Comparison of ENCODE assay signal across 24 cellular contexts in the genomic region with DNA sequence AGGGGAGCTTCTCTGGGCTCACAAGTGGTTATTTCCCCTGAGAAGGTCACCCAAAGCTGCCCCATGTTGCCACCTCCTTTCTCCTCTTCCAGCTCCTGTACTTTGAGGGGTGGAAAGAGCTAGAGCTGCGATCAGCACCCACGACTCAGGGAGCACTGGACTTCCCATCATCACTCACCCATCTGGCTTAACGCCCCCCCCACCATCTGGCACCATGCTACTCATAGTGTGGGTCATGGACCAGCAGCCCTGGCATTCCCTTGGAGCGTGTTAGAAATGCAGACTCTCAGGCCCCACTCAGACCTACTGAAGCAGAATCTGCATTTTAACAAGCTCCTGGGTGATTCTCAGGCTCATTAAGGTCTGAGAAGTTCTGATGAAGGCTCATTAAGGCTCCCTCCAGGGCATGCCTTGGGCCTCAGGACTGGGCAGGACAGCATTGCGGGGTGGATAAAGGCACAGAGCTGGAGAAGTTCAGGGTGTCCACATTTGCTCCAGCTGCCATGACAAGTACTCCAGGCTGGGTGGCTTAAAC.
"Had no signal": no experiment of that assay in that cellular context is flagged by ENCODE, and none has a peak within 500 bp of the region (broad histone marks: within the 10 kb centered on the region; RNA-seq: fewer than 3 reads in every experiment).

No MANE protein-coding gene starts in this region.

- DNase-seq: activated CD4-positive, alpha-beta memory T cell treated with anti-CD3 and anti-CD28 coated beads for 36 hours; activated CD4-positive, alpha-beta T cell treated with anti-CD3 and anti-CD28 coated beads for 36 hours; activated CD4-positive, alpha-beta T cell treated with anti-CD3 and anti-CD28 coated beads, Interleukin-2, amount 10 ng/mL, durations not matched to agents 24 days and 14 days; activated CD4-positive, CD25-positive, alpha-beta regulatory T cell; activated CD4-positive, CD25-positive, alpha-beta regulatory T cell treated with anti-CD3 and anti-CD28 coated beads, Interleukin-2, amount 50 U/mL, for 72 hours; activated CD8-positive, alpha-beta T cell treated with anti-CD3 and anti-CD28 coated beads, Interleukin-2, amount 10 ng/mL, durations not matched to agents 7 days and 5 days; activated effector memory CD4-positive, alpha-beta T cell treated with Interleukin-2 at 50 U/mL for 16 hours; activated gamma-delta T cell treated with Interleukin-2 at 50 U/mL for 16 hours; activated naive CD4-positive, alpha-beta T cell treated with anti-CD3 and anti-CD28 coated beads, Interleukin-2, amount 50 U/mL, for 16 hours; activated naive CD4-positive, alpha-beta T cell treated with Interleukin-2 at 50 U/mL for 16 hours; activated T-cell treated with anti-CD3 and anti-CD28 coated beads, Interleukin-2, amount 50 U/mL, for 4 hours; amniotic stem cell; brain microvascular endothelial cell; cortex of kidney; dermis blood vessel endothelial cell; effector CD4-positive, alpha-beta T cell; effector memory CD8-positive, alpha-beta T cell; erythroblast; foreskin keratinocyte; gastrocnemius medialis; glutamatergic neuron; T-helper 2 cell had no signal

- H3K4me1 ChIP-seq: foreskin keratinocyte had no signal

- H3K4me3 ChIP-seq: esophagus muscularis mucosa, gastrocnemius medialis had no signal

- H3K27me3 ChIP-seq: brain microvascular endothelial cell, esophagus muscularis mucosa, foreskin keratinocyte, gastrocnemius medialis had no signal

- ATAC-seq: activated CD4-positive, alpha-beta T cell treated with anti-CD3 and anti-CD28 coated beads for 36 hours; activated CD8-positive, alpha-beta T cell treated with anti-CD3 and anti-CD28 coated beads, Interleukin-2, amount 10 ng/mL, durations not matched to agents 7 days and 5 days; activated T-cell treated with anti-CD3 and anti-CD28 coated beads, Interleukin-2, amount 50 U/mL, for 4 hours; activated T-helper 17 cell treated with anti-CD3 and anti-CD28 coated beads, Interleukin-2, amount 50 U/mL, for 72 hours; effector memory CD8-positive, alpha-beta T cell; foreskin keratinocyte; gastrocnemius medialis had no signal

- H3K36me3 ChIP-seq: brain microvascular endothelial cell, esophagus muscularis mucosa, gastrocnemius medialis had no signal

- H3K9me3 ChIP-seq: esophagus muscularis mucosa, gastrocnemius medialis had no signal

- H3K27ac ChIP-seq: brain microvascular endothelial cell, esophagus muscularis mucosa, foreskin keratinocyte, gastrocnemius medialis had no signal
